Comparison of ENCODE assay signal across 11 cellular contexts in genomic region chr13:51501592-51502205, GRCh38. TPM values are rescaled to one million over a fixed set of nuclear protein-coding genes. Genes with fewer than 3 reads are reported as not detected.
DNase-seq lines count a peak whose midpoint lies in the region; ATAC-seq, FAIRE-seq and TF ChIP-seq lines count a peak whose summit lies in the region.
"Had no signal": no experiment of that assay in that cellular context is flagged by ENCODE, and none has a peak within 500 bp of the region (broad histone marks: within the 10 kb centered on the region; RNA-seq: fewer than 3 reads in every experiment).

No MANE protein-coding gene starts in this region.

- H3K9me3 ChIP-seq in neutrophil (no peaks in the 10 kb centered on the region), ascending aorta (no peaks in the 10 kb centered on the region)
- H3K9me3 ChIP-seq: ovary had no signal

- CTCF ChIA-PET in activated CD8-positive, alpha-beta T cell treated with anti-CD3 and anti-CD28 coated beads for 36 hours (lab: Charles Lee): interaction anchor here (0.7 kb wide), 1 partner anchor 297 kb away, joined by 3 read pairs; no protein-coding TSS in a partner anchor
- CTCF ChIA-PET in activated CD8-positive, alpha-beta T cell treated with anti-CD3 and anti-CD28 coated beads, Interleukin-2, amount 10 ng/mL, durations not matched to agents 7 days and 5 days (lab: Charles Lee): no interaction called here

- peaks cover 17% of the 10 kb centered on the region for H3K4me1 Mint-ChIP-seq in activated CD8-positive, alpha-beta T cell treated with anti-CD3 and anti-CD28 coated beads for 36 hours (ENCODE audit: low read depth)
- H3K4me1 Mint-ChIP-seq in activated CD8-positive, alpha-beta T cell treated with anti-CD3 and anti-CD28 coated beads, Interleukin-2, amount 10 ng/mL, durations not matched to agents 7 days and 5 days (ENCODE audit: low read depth): peaks cover 14% of the 10 kb centered on the region

- H3K9me3 Mint-ChIP-seq in activated CD8-positive, alpha-beta T cell treated with anti-CD3 and anti-CD28 coated beads for 36 hours: no peaks in the 10 kb centered on the region
- H3K9me3 Mint-ChIP-seq in activated CD8-positive, alpha-beta T cell treated with anti-CD3 and anti-CD28 coated beads, Interleukin-2, amount 10 ng/mL, durations not matched to agents 7 days and 5 days (ENCODE audit: insufficient read depth): no peaks in the 10 kb centered on the region

- H3K27me3 Mint-ChIP-seq in activated CD8-positive, alpha-beta T cell treated with anti-CD3 and anti-CD28 coated beads for 36 hours: peaks cover 8% of the 10 kb centered on the region
- H3K27me3 Mint-ChIP-seq in activated CD8-positive, alpha-beta T cell treated with anti-CD3 and anti-CD28 coated beads, Interleukin-2, amount 10 ng/mL, durations not matched to agents 7 days and 5 days (ENCODE audit: low read depth): peaks cover 16% of the 10 kb centered on the region

- TF ChIP-seq CTCF in activated CD8-positive, alpha-beta T cell treated with anti-CD3 and anti-CD28 coated beads for 36 hours (IDR thresholded peaks at IDR 0.05): no peak
- no peak for TF ChIP-seq CTCF in neutrophil (IDR thresholded peaks at IDR 0.05)
- TF ChIP-seq CTCF in GM20000 (IDR thresholded peaks at IDR 0.05; ENCODE audit: extremely low read depth, missing control alignments): no peak
- TF ChIP-seq CTCF in ascending aorta (IDR thresholded peaks at IDR 0.05): no peak

- intact Hi-C loops in activated CD8-positive, alpha-beta T cell treated with anti-CD3 and anti-CD28 coated beads for 36 hours (cut with micrococcal nuclease): no loop called here
- intact Hi-C loops in ascending aorta (cut with DNase I): no loop called here

- H3K36me3 ChIP-seq in neutrophil (no peaks in the 10 kb centered on the region), ascending aorta (no peaks in the 10 kb centered on the region)
- H3K36me3 ChIP-seq: ovary had no signal

- H3K4me3 Mint-ChIP-seq in activated CD8-positive, alpha-beta T cell treated with anti-CD3 and anti-CD28 coated beads for 36 hours: no peak overlapping the region
- no peak overlapping the region for H3K4me3 Mint-ChIP-seq in activated CD8-positive, alpha-beta T cell treated with anti-CD3 and anti-CD28 coated beads, Interleukin-2, amount 10 ng/mL, durations not matched to agents 7 days and 5 days

- H3K27ac ChIP-seq in neutrophil: peak overlapping the region; percentile 37
- H3K27ac ChIP-seq in ascending aorta: no peak overlapping the region
- H3K27ac ChIP-seq: ovary had no signal

- peaks cover 0 to 9% of the 10 kb centered on the region in 2 experiments for H3K4me1 ChIP-seq in neutrophil (ENCODE audit: control insufficient read depth in 1 of 2, insufficient read depth in 1 of 2, low read depth in 1 of 2, low read length in 1 of 2)
- H3K4me1 ChIP-seq in ascending aorta: no peaks in the 10 kb centered on the region

- peak overlapping the region; percentile 72 for H3K27ac Mint-ChIP-seq in activated CD8-positive, alpha-beta T cell treated with anti-CD3 and anti-CD28 coated beads for 36 hours
- H3K27ac Mint-ChIP-seq in activated CD8-positive, alpha-beta T cell treated with anti-CD3 and anti-CD28 coated beads, Interleukin-2, amount 10 ng/mL, durations not matched to agents 7 days and 5 days: no peak overlapping the region

- ATAC-seq in activated CD8-positive, alpha-beta T cell treated with anti-CD3 and anti-CD28 coated beads for 36 hours: peak; percentile 12
- ATAC-seq in activated CD8-positive, alpha-beta T cell treated with anti-CD3 and anti-CD28 coated beads, Interleukin-2, amount 10 ng/mL, durations not matched to agents 7 days and 5 days: no peak
- peak; percentile 25 for ATAC-seq in HG02870 (IDR thresholded peaks at IDR 0.05; ENCODE audit: unreplicated experiment)

- POLR2A ChIA-PET in activated CD8-positive, alpha-beta T cell treated with anti-CD3 and anti-CD28 coated beads for 36 hours (lab: Charles Lee): interaction anchor here (1.5 kb wide), 1 partner anchor 48 kb away, joined by 5 read pairs; no protein-coding TSS in a partner anchor
- POLR2A ChIA-PET in activated CD8-positive, alpha-beta T cell treated with anti-CD3 and anti-CD28 coated beads, Interleukin-2, amount 10 ng/mL, durations not matched to agents 7 days and 5 days (lab: Charles Lee): no interaction called here

- no peaks in the 10 kb centered on the region for H3K27me3 ChIP-seq in neutrophil
- H3K27me3 ChIP-seq in ascending aorta: no peaks in the 10 kb centered on the region
- H3K27me3 ChIP-seq: ovary had no signal

- H3K4me3 ChIP-seq in neutrophil (ENCODE audit: low read depth in 1 of 2, low read length in 1 of 2): no peak overlapping the region
- H3K4me3 ChIP-seq in ascending aorta: no peak overlapping the region
- H3K4me3 ChIP-seq: ovary had no signal

- no peak for DNase-seq in activated CD8-positive, alpha-beta T cell treated with anti-CD3 and anti-CD28 coated beads for 36 hours
- no peak for DNase-seq in activated CD8-positive, alpha-beta T cell treated with anti-CD3 and anti-CD28 coated beads, Interleukin-2, amount 10 ng/mL, durations not matched to agents 7 days and 5 days
- DNase-seq in RPMI7951 (ENCODE audit: low read depth): peak; percentile 39
- no peak for DNase-seq in GM20000 (ENCODE audit: low spot score)
- no peak for DNase-seq in ascending aorta (ENCODE audit: low spot score in 2 of 2)
- no peak for DNase-seq in HTR-8/SVneo (ENCODE audit: insufficient read length, low spot score)
- DNase-seq: NCI-H2107; ovary; stimulated activated naive CD4-positive, alpha-beta T cell had no signal

- no peaks in the 10 kb centered on the region for H3K36me3 Mint-ChIP-seq in activated CD8-positive, alpha-beta T cell treated with anti-CD3 and anti-CD28 coated beads for 36 hours (ENCODE audit: low read depth)
- no peaks in the 10 kb centered on the region for H3K36me3 Mint-ChIP-seq in activated CD8-positive, alpha-beta T cell treated with anti-CD3 and anti-CD28 coated beads, Interleukin-2, amount 10 ng/mL, durations not matched to agents 7 days and 5 days (ENCODE audit: low read depth)

- no peak for FAIRE-seq in HTR-8/SVneo (lab: Jason Lieb, UNC)

RNA-seq across cellular contexts. Expression of gene INTS6, which starts 48.9 kb away (rescaled TPM):
- 10 to 100 TPM; 52.4 to 54.5 TPM for total RNA-seq in activated CD8-positive, alpha-beta T cell treated with anti-CD3 and anti-CD28 coated beads for 36 hours
- total RNA-seq in activated CD8-positive, alpha-beta T cell treated with anti-CD3 and anti-CD28 coated beads, Interleukin-2, amount 10 ng/mL, durations not matched to agents 7 days and 5 days: 10 to 100 TPM; 48.9 to 52.0 TPM
- total RNA-seq in RPMI7951 (2014; rRNA removed; shearing (Covaris generic)): 30.5 and 32.2 TPM in 2 replicates
- total RNA-seq in ascending aorta: 43.5 TPM
